ENCODE assay signal across 8 cellular contexts in the genomic region with DNA sequence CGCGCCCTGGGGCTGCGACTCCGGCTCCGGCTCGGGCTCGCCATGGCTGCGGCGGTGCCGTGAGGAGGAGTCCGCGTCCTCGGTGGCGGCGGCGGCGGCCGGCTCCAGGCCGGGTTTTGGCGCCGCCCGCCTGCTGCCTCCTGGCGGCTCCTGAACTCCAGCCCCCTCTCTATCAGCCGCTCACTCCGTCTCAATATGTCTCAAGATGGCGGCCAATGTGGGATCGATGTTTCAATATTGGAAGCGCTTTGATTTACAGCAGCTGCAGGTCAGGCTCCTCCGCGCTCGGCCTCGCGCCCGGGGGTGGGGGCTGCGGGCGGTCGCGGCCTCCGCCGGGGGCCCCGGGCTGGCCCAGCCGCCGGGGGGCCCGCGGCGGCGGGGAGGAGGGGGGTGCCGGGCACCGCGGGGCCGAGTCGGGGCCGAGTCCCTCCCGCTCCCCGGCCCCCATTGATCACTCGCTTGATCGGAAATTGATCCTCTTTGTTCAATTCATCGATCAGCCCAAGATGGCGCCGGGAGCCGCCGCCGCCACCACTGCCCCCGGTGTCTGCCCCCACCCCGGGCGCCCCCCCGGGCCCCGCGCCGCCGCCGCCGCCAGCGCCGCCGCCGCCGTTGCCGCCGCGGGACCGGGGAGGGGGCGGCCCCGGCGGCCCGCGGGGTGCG. TPM values are rescaled to one million over a fixed set of nuclear protein-coding genes. Genes with fewer than 3 reads are reported as not detected.
DNase-seq lines count a peak whose midpoint lies in the region; ATAC-seq and TF ChIP-seq lines count a peak whose summit lies in the region.

No MANE protein-coding gene starts in this region.

- H3K4me1 Mint-ChIP-seq in activated naive CD8-positive, alpha-beta T cell treated with anti-CD3 and anti-CD28 coated beads, Interleukin-2, amount 10 ng/mL, durations not matched to agents 7 days and 5 days = peaks cover 12% of the 10 kb centered on the region

- H3K27me3 ChIP-seq in MG63 = no peaks in the 10 kb centered on the region
- H3K27me3 ChIP-seq in SK-N-SH (ENCODE audit: insufficient read depth) = no peaks in the 10 kb centered on the region
- H3K27me3 ChIP-seq in heart left ventricle = peaks cover 0 to 5% (median 0%) of the 10 kb centered on the region in 9 donors

- peak overlapping the region; percentile 65; the same call in 1 of the 2 replicates for H3K9ac ChIP-seq in SK-N-SH

- H3K4me3 Mint-ChIP-seq in activated naive CD8-positive, alpha-beta T cell treated with anti-CD3 and anti-CD28 coated beads, Interleukin-2, amount 10 ng/mL, durations not matched to agents 7 days and 5 days = peak overlapping the region; percentile 79

- H3K4me3 ChIP-seq in MG63 (peak overlapping the region; percentile 51), SK-N-SH (ENCODE audit: low read depth in 2 of 2, low read length in 1 of 2) (peak overlapping the region; percentile 53 to 97), heart left ventricle (peak overlapping the region in 11 of 12 donors; percentile 36 to 96 (median 80))

- peaks cover 39% of the 10 kb centered on the region for H3K27me3 Mint-ChIP-seq in activated naive CD8-positive, alpha-beta T cell treated with anti-CD3 and anti-CD28 coated beads, Interleukin-2, amount 10 ng/mL, durations not matched to agents 7 days and 5 days

- peak in 1 of 2 experiments; percentile 60; a peak in 1 of 4 replicates for TF ChIP-seq EP300 in SK-N-SH (IDR thresholded peaks at IDR 0.05; ENCODE audit: borderline replicate concordance in 1 of 2, low read depth in 1 of 2, low read length in 1 of 2)

- no peaks in the 10 kb centered on the region for H3K36me3 ChIP-seq in MG63
- no peaks in the 10 kb centered on the region for H3K36me3 ChIP-seq in SK-N-SH (replicated peaks in 1 of 2; ENCODE audit: control insufficient read depth in 1 of 2, insufficient read depth in 2 of 2, low read length in 1 of 2)
- no peaks in the 10 kb centered on the region for H3K36me3 ChIP-seq in heart left ventricle

- H3K9me3 ChIP-seq in MG63 = no peaks in the 10 kb centered on the region
- H3K9me3 ChIP-seq in SK-N-SH = no peaks in the 10 kb centered on the region
- no peaks in the 10 kb centered on the region for H3K9me3 ChIP-seq in heart left ventricle

- peak; percentile 25; the same call in 1 of the 2 replicates for TF ChIP-seq RAD21 in SK-N-SH (IDR thresholded peaks at IDR 0.05; ENCODE audit: low read length)

- POLR2A ChIA-PET in SK-N-SH (lab: Yijun Ruan, JAX) = no interaction called here
- POLR2A ChIA-PET in activated naive CD8-positive, alpha-beta T cell treated with anti-CD3 and anti-CD28 coated beads, Interleukin-2, amount 10 ng/mL, durations not matched to agents 7 days and 5 days (lab: Charles Lee) = no interaction called here

- H3K27ac Mint-ChIP-seq in activated naive CD8-positive, alpha-beta T cell treated with anti-CD3 and anti-CD28 coated beads, Interleukin-2, amount 10 ng/mL, durations not matched to agents 7 days and 5 days = peak overlapping the region; percentile 56

- CTCF ChIA-PET in SK-N-SH (lab: Yijun Ruan, JAX) = interaction anchor here (0.6 to 5.1 kb wide), 7 partner anchors 10 to 230 kb away, joined by 3 to 56 read pairs (median 5); no protein-coding TSS in a partner anchor

- intact Hi-C loops in heart left ventricle (cut with DNase I) = loop anchor here (1.0 to 10.0 kb wide), 17 partner anchors 41 to 421 kb away; no protein-coding TSS in a partner anchor
- intact Hi-C loops in posterior cingulate gyrus (cut with DNase I) = loop anchor here (2.0 kb wide), 2 partner anchors 127 to 421 kb away; no protein-coding TSS in a partner anchor

- no peaks in the 10 kb centered on the region for H3K9me3 Mint-ChIP-seq in activated naive CD8-positive, alpha-beta T cell treated with anti-CD3 and anti-CD28 coated beads, Interleukin-2, amount 10 ng/mL, durations not matched to agents 7 days and 5 days

- WGBS in SK-N-SH (ENCODE audit: low lambda C conversion rate) = 2% methylated on average over 33 of the region's 88 CpGs
- WGBS in heart left ventricle, 4 donors = 1% methylated on average over 88 of the region's 88 CpGs; no CpG with 5 or more reads in 2 of the 4 donors

- peaks cover 46% of the 10 kb centered on the region for H3K79me2 ChIP-seq in SK-N-SH (ENCODE audit: insufficient read depth)

- ATAC-seq in activated naive CD8-positive, alpha-beta T cell treated with anti-CD3 and anti-CD28 coated beads, Interleukin-2, amount 10 ng/mL, durations not matched to agents 7 days and 5 days (ENCODE audit: low read depth) = peak; percentile 83
- ATAC-seq in heart left ventricle = peak; percentile 48 to 85 (median 80)

- TF ChIP-seq CTCF in SK-N-SH (IDR thresholded peaks at IDR 0.05) (no peak), heart left ventricle (IDR thresholded peaks at IDR 0.05) (peak in 6 of 12 donors; percentile 12 to 39 (median 29))

- no peaks in the 10 kb centered on the region for H3K9me2 ChIP-seq in SK-N-SH

- no peak overlapping the region for H3K4me2 ChIP-seq in SK-N-SH

- DNase-seq in EH (ENCODE audit: low read depth) = peak; percentile 85
- peak; percentile 65 for DNase-seq in H4 (ENCODE audit: low spot score)
- peak; percentile 63 for DNase-seq in MG63
- peak; percentile 97 for DNase-seq in SK-N-SH
- peak; percentile 82 for DNase-seq in activated naive CD8-positive, alpha-beta T cell treated with anti-CD3 and anti-CD28 coated beads, Interleukin-2, amount 10 ng/mL, durations not matched to agents 7 days and 5 days
- DNase-seq in heart left ventricle = peak; percentile 76 to 88 (median 84)
- DNase-seq in posterior cingulate gyrus = peak; percentile 42 to 93 (median 54)
- DNase-seq in ureter (ENCODE audit: low spot score) = peak; percentile 66

- H3F3A ChIP-seq in SK-N-SH (replicated peaks; ENCODE audit: insufficient read depth) = peaks cover 23% of the 10 kb centered on the region

- H3K27ac ChIP-seq in SK-N-SH (ENCODE audit: low read depth in 2 of 2, low read length in 1 of 2) (peak overlapping the region in 1 of 2 experiments; percentile 94; a peak in 2 of 4 replicates), heart left ventricle (peak overlapping the region; percentile 40 to 86 (median 79))

- TF ChIP-seq POLR2A in heart left ventricle (IDR thresholded peaks at IDR 0.05) = no peak

- no peaks in the 10 kb centered on the region for H3K36me3 Mint-ChIP-seq in activated naive CD8-positive, alpha-beta T cell treated with anti-CD3 and anti-CD28 coated beads, Interleukin-2, amount 10 ng/mL, durations not matched to agents 7 days and 5 days

- H3K4me1 ChIP-seq in SK-N-SH (ENCODE audit: control insufficient read depth in 1 of 2, insufficient read depth in 2 of 2, low read depth in 1 of 2, low read length in 1 of 2) (peaks cover 18 to 42% of the 10 kb centered on the region in 2 experiments; a peak in 3 of 4 replicates), heart left ventricle (peaks cover 0 to 52% (median 27%) of the 10 kb centered on the region in 12 donors)

- no peak overlapping the region for H2AFZ ChIP-seq in SK-N-SH (ENCODE audit: low read depth)

- peaks cover 36% of the 10 kb centered on the region for H4K20me1 ChIP-seq in SK-N-SH (ENCODE audit: insufficient read depth)

TF ChIP-seq in SK-N-SH, 30 proteins besides CTCF, POLR2A, EP300 and RAD21 (continues in another document):
- TF ChIP-seq, protein P1, sequence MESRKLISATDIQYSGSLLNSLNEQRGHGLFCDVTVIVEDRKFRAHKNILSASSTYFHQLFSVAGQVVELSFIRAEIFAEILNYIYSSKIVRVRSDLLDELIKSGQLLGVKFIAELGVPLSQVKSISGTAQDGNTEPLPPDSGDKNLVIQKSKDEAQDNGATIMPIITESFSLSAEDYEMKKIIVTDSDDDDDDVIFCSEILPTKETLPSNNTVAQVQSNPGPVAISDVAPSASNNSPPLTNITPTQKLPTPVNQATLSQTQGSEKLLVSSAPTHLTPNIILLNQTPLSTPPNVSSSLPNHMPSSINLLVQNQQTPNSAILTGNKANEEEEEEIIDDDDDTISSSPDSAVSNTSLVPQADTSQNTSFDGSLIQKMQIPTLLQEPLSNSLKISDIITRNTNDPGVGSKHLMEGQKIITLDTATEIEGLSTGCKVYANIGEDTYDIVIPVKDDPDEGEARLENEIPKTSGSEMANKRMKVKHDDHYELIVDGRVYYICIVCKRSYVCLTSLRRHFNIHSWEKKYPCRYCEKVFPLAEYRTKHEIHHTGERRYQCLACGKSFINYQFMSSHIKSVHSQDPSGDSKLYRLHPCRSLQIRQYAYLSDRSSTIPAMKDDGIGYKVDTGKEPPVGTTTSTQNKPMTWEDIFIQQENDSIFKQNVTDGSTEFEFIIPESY (IDR thresholded peaks at IDR 0.05; ENCODE audit: borderline replicate concordance, low read depth) = no peak
- TF ChIP-seq, protein P2, sequence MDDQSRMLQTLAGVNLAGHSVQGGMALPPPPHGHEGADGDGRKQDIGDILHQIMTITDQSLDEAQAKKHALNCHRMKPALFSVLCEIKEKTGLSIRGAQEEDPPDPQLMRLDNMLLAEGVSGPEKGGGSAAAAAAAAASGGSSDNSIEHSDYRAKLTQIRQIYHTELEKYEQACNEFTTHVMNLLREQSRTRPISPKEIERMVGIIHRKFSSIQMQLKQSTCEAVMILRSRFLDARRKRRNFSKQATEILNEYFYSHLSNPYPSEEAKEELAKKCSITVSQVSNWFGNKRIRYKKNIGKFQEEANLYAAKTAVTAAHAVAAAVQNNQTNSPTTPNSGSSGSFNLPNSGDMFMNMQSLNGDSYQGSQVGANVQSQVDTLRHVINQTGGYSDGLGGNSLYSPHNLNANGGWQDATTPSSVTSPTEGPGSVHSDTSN (IDR thresholded peaks at IDR 0.05) = peak; percentile 35; the same call in 1 of the 2 replicates
- TF ChIP-seq POLR2AphosphoS5 (IDR thresholded peaks at IDR 0.05; ENCODE audit: low read depth, low read length) (peak; percentile 65; the same call in 1 of the 2 replicates), SIN3A (IDR thresholded peaks at IDR 0.05; ENCODE audit: borderline replicate concordance, low read depth, low read length) (peak; percentile 32; the same call in 1 of the 2 replicates), NRF1 (IDR thresholded peaks at IDR 0.05; ENCODE audit: low read depth, low read length) (no peak), TAF1 (IDR thresholded peaks at IDR 0.05; ENCODE audit: borderline replicate concordance, low read depth, low read length) (peak; percentile 81)
- TF ChIP-seq, protein P3, sequence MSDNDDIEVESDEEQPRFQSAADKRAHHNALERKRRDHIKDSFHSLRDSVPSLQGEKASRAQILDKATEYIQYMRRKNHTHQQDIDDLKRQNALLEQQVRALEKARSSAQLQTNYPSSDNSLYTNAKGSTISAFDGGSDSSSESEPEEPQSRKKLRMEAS (IDR thresholded peaks at IDR 0.05; ENCODE audit: low read depth) = peak; percentile 60

RNA-seq across cellular contexts. Expression of a gene that starts 1.5 kb away (rescaled TPM):
- total RNA-seq in H4 (2014; rRNA removed; shearing (Covaris generic)) = 20.1 and 21.9 TPM in 2 replicates
- 3.7 and 7.1 TPM in 2 replicates for total RNA-seq in MG63 (2014; rRNA removed; shearing (Covaris generic); ENCODE audit: low replicate concordance)
- 47.0 and 68.6 TPM in 2 replicates for polyA plus RNA-seq in SK-N-SH (2012; rRNA removed)
- polyA plus RNA-seq in SK-N-SH (2012; cell fraction: cytosol; rRNA removed) = 46.5 and 58.2 TPM in 2 replicates
- 38.6 and 51.0 TPM in 2 replicates for polyA plus RNA-seq in SK-N-SH (2012; cell fraction: nucleus; rRNA removed)
- 10 to 100 TPM; 35.7 to 37.6 TPM for total RNA-seq in activated naive CD8-positive, alpha-beta T cell treated with anti-CD3 and anti-CD28 coated beads, Interleukin-2, amount 10 ng/mL, durations not matched to agents 7 days and 5 days
- 100 to 1,000 TPM in 8 of 9 donors, 10 to 100 TPM in 1; 96.5 to 173 (median 127) TPM for total RNA-seq in heart left ventricle
- polyA plus RNA-seq in heart left ventricle = 10 to 100 TPM; 51.9 to 64.7 TPM
- total RNA-seq in ureter = 103 TPM
